In genomic region chr10:108204528-108205313, GRCh38 we compare ENCODE assay signal across 8 cellular contexts.
DNase-seq lines count a peak whose midpoint lies in the region; ATAC-seq, FAIRE-seq and TF ChIP-seq lines count a peak whose summit lies in the region.

No MANE protein-coding gene starts in this region.

- no peak overlapping the region for H3K9ac ChIP-seq in smooth muscle cell (ENCODE audit: low read depth)

- no peak overlapping the region for H3K4me2 ChIP-seq in smooth muscle cell

- H3K36me3 Mint-ChIP-seq in endothelial cell (ENCODE audit: low read depth, unreplicated experiment), result no peaks in the 10 kb centered on the region
- no peaks in the 10 kb centered on the region for H3K36me3 Mint-ChIP-seq in activated naive CD4-positive, alpha-beta T cell treated with anti-CD3 and anti-CD28 coated beads, Interleukin-2, amount 10 ng/mL, durations not matched to agents 7 days and 5 days
- H3K36me3 Mint-ChIP-seq in naive thymus-derived CD4-positive, alpha-beta T cell, result peaks cover 0 to 3% (median 0%) of the 10 kb centered on the region in 5 donors

- FAIRE-seq in H54 (lab: Jason Lieb, UNC), result no peak

- H3K9me3 ChIP-seq in smooth muscle cell (replicated peaks; ENCODE audit: low read depth), result no peaks in the 10 kb centered on the region
- no peaks in the 10 kb centered on the region for H3K9me3 ChIP-seq in naive thymus-derived CD4-positive, alpha-beta T cell (ENCODE audit: control insufficient read depth in 2 of 3, low read length in 3 of 3)

- no peak overlapping the region for H3K4me3 ChIP-seq in smooth muscle cell
- no peak overlapping the region for H3K4me3 ChIP-seq in naive thymus-derived CD4-positive, alpha-beta T cell (ENCODE audit: low read length)

- intact Hi-C loops in naive thymus-derived CD4-positive, alpha-beta T cell (cut with micrococcal nuclease), result no loop called here

- TF ChIP-seq CTCF in endothelial cell (IDR thresholded peaks at IDR 0.05; ENCODE audit: unreplicated experiment), result peak; percentile 91
- peak; percentile 84 for TF ChIP-seq CTCF in smooth muscle cell (IDR thresholded peaks at IDR 0.05; ENCODE audit: borderline replicate concordance, insufficient read depth, poor library complexity, severe bottlenecking)

- POLR2A ChIA-PET in naive thymus-derived CD4-positive, alpha-beta T cell (lab: Charles Lee), result no interaction called here

- H3K27ac ChIP-seq in smooth muscle cell (ENCODE audit: low read depth), result no peak overlapping the region
- no peak overlapping the region for H3K27ac ChIP-seq in naive thymus-derived CD4-positive, alpha-beta T cell (ENCODE audit: low read depth, low read length)

- ATAC-seq in naive thymus-derived CD4-positive, alpha-beta T cell, result no peak

- no peaks in the 10 kb centered on the region for H3F3A ChIP-seq in smooth muscle cell (ENCODE audit: low read depth)

- H3K27me3 ChIP-seq in smooth muscle cell (ENCODE audit: low read depth), result no peaks in the 10 kb centered on the region
- no peaks in the 10 kb centered on the region for H3K27me3 ChIP-seq in naive thymus-derived CD4-positive, alpha-beta T cell (ENCODE audit: control insufficient read depth in 2 of 2, insufficient read depth in 2 of 2, low read length in 2 of 2)

- 60% methylated on average over 8 of the region's 8 CpGs for WGBS in smooth muscle cell (ENCODE audit: low lambda C conversion rate)

- H3K27me3 Mint-ChIP-seq in endothelial cell (ENCODE audit: unreplicated experiment), result peaks cover 4% of the 10 kb centered on the region
- H3K27me3 Mint-ChIP-seq in activated naive CD4-positive, alpha-beta T cell treated with anti-CD3 and anti-CD28 coated beads, Interleukin-2, amount 10 ng/mL, durations not matched to agents 7 days and 5 days, result no peaks in the 10 kb centered on the region
- no peaks in the 10 kb centered on the region for H3K27me3 Mint-ChIP-seq in naive thymus-derived CD4-positive, alpha-beta T cell

- no peak overlapping the region for H2AFZ ChIP-seq in smooth muscle cell (ENCODE audit: low read depth)

- no peak overlapping the region for H3K4me3 Mint-ChIP-seq in endothelial cell (ENCODE audit: unreplicated experiment)
- no peak overlapping the region for H3K4me3 Mint-ChIP-seq in activated naive CD4-positive, alpha-beta T cell treated with anti-CD3 and anti-CD28 coated beads, Interleukin-2, amount 10 ng/mL, durations not matched to agents 7 days and 5 days
- H3K4me3 Mint-ChIP-seq in naive thymus-derived CD4-positive, alpha-beta T cell, result no peak overlapping the region

- H3K79me2 ChIP-seq in smooth muscle cell (ENCODE audit: low read depth), result no peaks in the 10 kb centered on the region

- H3K4me1 Mint-ChIP-seq in endothelial cell (ENCODE audit: unreplicated experiment), result no peaks in the 10 kb centered on the region
- H3K4me1 Mint-ChIP-seq in activated naive CD4-positive, alpha-beta T cell treated with anti-CD3 and anti-CD28 coated beads, Interleukin-2, amount 10 ng/mL, durations not matched to agents 7 days and 5 days, result no peaks in the 10 kb centered on the region
- no peaks in the 10 kb centered on the region for H3K4me1 Mint-ChIP-seq in naive thymus-derived CD4-positive, alpha-beta T cell

- no peak overlapping the region for H3K27ac Mint-ChIP-seq in endothelial cell (ENCODE audit: unreplicated experiment)
- H3K27ac Mint-ChIP-seq in activated naive CD4-positive, alpha-beta T cell treated with anti-CD3 and anti-CD28 coated beads, Interleukin-2, amount 10 ng/mL, durations not matched to agents 7 days and 5 days, result no peak overlapping the region
- no peak overlapping the region for H3K27ac Mint-ChIP-seq in naive thymus-derived CD4-positive, alpha-beta T cell

- H4K20me1 ChIP-seq in smooth muscle cell (ENCODE audit: low read depth), result no peaks in the 10 kb centered on the region

- peak; percentile 77 for DNase-seq in GM03348 (ENCODE audit: low spot score)
- DNase-seq in H54 (ENCODE audit: insufficient read length, low spot score), result peak; percentile 12
- DNase-seq in NCI-H69 (lab: John Stamatoyannopoulos, UW), result peak; percentile 53
- peak; percentile 45 for DNase-seq in endothelial cell (ENCODE audit: low spot score)
- DNase-seq in smooth muscle cell (lab: John Stamatoyannopoulos, UW; ENCODE audit: unreplicated experiment), result no peak
- no peak for DNase-seq in activated naive CD4-positive, alpha-beta T cell treated with anti-CD3 and anti-CD28 coated beads, Interleukin-2, amount 10 ng/mL, durations not matched to agents 7 days and 5 days
- no peak for DNase-seq in naive thymus-derived CD4-positive, alpha-beta T cell
- DNase-seq in COR-L47 (lab: John Stamatoyannopoulos, UW), result no peak

- no peak for TF ChIP-seq POLR2A in H54 (IDR thresholded peaks at IDR 0.05; ENCODE audit: low read depth, low read length)

- CTCF ChIA-PET in activated naive CD4-positive, alpha-beta T cell treated with anti-CD3 and anti-CD28 coated beads, Interleukin-2, amount 10 ng/mL, durations not matched to agents 7 days and 5 days (lab: Charles Lee), result interaction anchor here (0.6 to 0.9 kb wide), 2 partner anchors 52 to 1499 kb away, joined by 3 read pairs; no protein-coding TSS in a partner anchor
- CTCF ChIA-PET in naive thymus-derived CD4-positive, alpha-beta T cell (lab: Charles Lee), result no interaction called here

- H3K4me1 ChIP-seq in smooth muscle cell (ENCODE audit: low read depth), result no peaks in the 10 kb centered on the region
- no peaks in the 10 kb centered on the region for H3K4me1 ChIP-seq in naive thymus-derived CD4-positive, alpha-beta T cell (ENCODE audit: control insufficient read depth in 2 of 2, insufficient read depth in 2 of 2, low read length in 2 of 2)

- no peaks in the 10 kb centered on the region for H3K9me3 Mint-ChIP-seq in endothelial cell (ENCODE audit: unreplicated experiment)
- peaks cover 11% of the 10 kb centered on the region for H3K9me3 Mint-ChIP-seq in activated naive CD4-positive, alpha-beta T cell treated with anti-CD3 and anti-CD28 coated beads, Interleukin-2, amount 10 ng/mL, durations not matched to agents 7 days and 5 days
- H3K9me3 Mint-ChIP-seq in naive thymus-derived CD4-positive, alpha-beta T cell, result peaks cover 0 to 15% (median 2%) of the 10 kb centered on the region in 11 donors

- no peaks in the 10 kb centered on the region for H3K36me3 ChIP-seq in smooth muscle cell (ENCODE audit: low read depth)
- H3K36me3 ChIP-seq in naive thymus-derived CD4-positive, alpha-beta T cell (ENCODE audit: control insufficient read depth in 2 of 3, insufficient read depth in 3 of 3, low read length in 3 of 3), result no peaks in the 10 kb centered on the region

Comparison
In these comparisons a context has a peak if more than half of its experiments do, and no peak if none do; other contexts are left out.
1. DNase-seq: peak in GM03348 (single experiment), H54 (single experiment), NCI-H69 (single experiment) and endothelial cell (single experiment); none in smooth muscle cell (single experiment), activated naive CD4-positive, alpha-beta T cell treated with anti-CD3 and anti-CD28 coated beads, Interleukin-2, amount 10 ng/mL, durations not matched to agents 7 days and 5 days (single experiment), naive thymus-derived CD4-positive, alpha-beta T cell (0 of 9) and COR-L47 (single experiment).